ENCODE assay signal across 8 cellular contexts in genomic region chr5:71932649-71933338, GRCh38.
A peak's percentile ranks its signal among the peaks of the same experiment; 100 is the strongest.
DNase-seq lines count a peak whose midpoint lies in the region; ATAC-seq and TF ChIP-seq lines count a peak whose summit lies in the region.

No MANE protein-coding gene starts in this region.

- peak overlapping the region; percentile 15 to 25 for H3K4me3 ChIP-seq in mucosa of rectum (ENCODE audit: low read length in 2 of 2)

- intact Hi-C loops in CD4-positive, alpha-beta T cell (cut with DNase I, micrococcal nuclease), result no loop called here

- CTCF ChIA-PET in CD4-positive, alpha-beta T cell (lab: Charles Lee), result no interaction called here

- H3K4me3 Mint-ChIP-seq in endothelial cell (ENCODE audit: unreplicated experiment), result no peak overlapping the region
- H3K4me3 Mint-ChIP-seq in CD4-positive, alpha-beta T cell, result no peak overlapping the region

- peak overlapping the region; percentile 59 for H3K27ac Mint-ChIP-seq in endothelial cell (ENCODE audit: unreplicated experiment)
- H3K27ac Mint-ChIP-seq in CD4-positive, alpha-beta T cell, result no peak overlapping the region

- POLR2A ChIA-PET in CD4-positive, alpha-beta T cell (lab: Charles Lee), result no interaction called here

- TF ChIP-seq CTCF in endothelial cell (IDR thresholded peaks at IDR 0.05; ENCODE audit: unreplicated experiment) (no peak), GM20000 (IDR thresholded peaks at IDR 0.05; ENCODE audit: extremely low read depth, missing control alignments) (no peak)
- TF ChIP-seq CTCF in CD4-positive, alpha-beta T cell (IDR thresholded peaks at IDR 0.05), result no peak

- in situ Hi-C loops in Caki2 (cut with HindIII; ENCODE audit: low pct_unique_long_range_greater_than_20kb, low sequenced_read_pairs), result no loop called here

- H3K27me3 ChIP-seq in mucosa of rectum (ENCODE audit: control insufficient read depth in 2 of 2, insufficient read depth in 2 of 2, low read length in 2 of 2), result no peaks in the 10 kb centered on the region
- no peaks in the 10 kb centered on the region for H3K27me3 ChIP-seq in CD4-positive, alpha-beta T cell (ENCODE audit: control insufficient read depth, insufficient read depth, low read length)

- H3K36me3 ChIP-seq in mucosa of rectum (ENCODE audit: control insufficient read depth in 2 of 2, insufficient read depth in 2 of 2, low read length in 2 of 2), result no peaks in the 10 kb centered on the region

- no peaks in the 10 kb centered on the region for H3K9me3 ChIP-seq in mucosa of rectum (ENCODE audit: control insufficient read depth in 2 of 2, low read length in 2 of 2)
- no peaks in the 10 kb centered on the region for H3K9me3 ChIP-seq in CD4-positive, alpha-beta T cell (ENCODE audit: control insufficient read depth, low read length)

- H3K9ac ChIP-seq in mucosa of rectum (ENCODE audit: low read depth in 1 of 2, low read length in 2 of 2), result peak overlapping the region in 1 of 2 donors; percentile 1

- H3K9me3 Mint-ChIP-seq in endothelial cell (ENCODE audit: unreplicated experiment), result no peaks in the 10 kb centered on the region
- peaks cover 1% of the 10 kb centered on the region for H3K9me3 Mint-ChIP-seq in CD4-positive, alpha-beta T cell

- H3K36me3 Mint-ChIP-seq in endothelial cell (ENCODE audit: low read depth, unreplicated experiment), result no peaks in the 10 kb centered on the region
- H3K36me3 Mint-ChIP-seq in CD4-positive, alpha-beta T cell (ENCODE audit: low read depth), result no peaks in the 10 kb centered on the region

- H3K27ac ChIP-seq in mucosa of rectum (ENCODE audit: low read depth in 2 of 2, low read length in 2 of 2), result peak overlapping the region; percentile 75 to 78
- H3K27ac ChIP-seq in CD4-positive, alpha-beta T cell (ENCODE audit: low read depth, low read length), result no peak overlapping the region

- DNase-seq in Caki2 (ENCODE audit: low read depth) (peak; percentile 100), NCI-H446 treated with DMSO at 0.1 percent for 48 hours (lab: John Stamatoyannopoulos, UW) (peak; percentile 71), endothelial cell (ENCODE audit: low spot score) (peak; percentile 11), T-helper 9 cell (no peak), GM20000 (ENCODE audit: low spot score) (no peak)
- DNase-seq in CD4-positive, alpha-beta T cell, result no peak

- peaks cover 11% of the 10 kb centered on the region for H3K4me1 Mint-ChIP-seq in endothelial cell (ENCODE audit: unreplicated experiment)
- no peaks in the 10 kb centered on the region for H3K4me1 Mint-ChIP-seq in CD4-positive, alpha-beta T cell (ENCODE audit: low read depth)

- no peaks in the 10 kb centered on the region for H3K27me3 Mint-ChIP-seq in endothelial cell (ENCODE audit: unreplicated experiment)
- peaks cover 42% of the 10 kb centered on the region for H3K27me3 Mint-ChIP-seq in CD4-positive, alpha-beta T cell

- H3K4me1 ChIP-seq in mucosa of rectum (ENCODE audit: control insufficient read depth in 2 of 2, insufficient read depth in 2 of 2, low read length in 2 of 2), result peaks cover 6 to 13% of the 10 kb centered on the region in 2 donors

- no peak for ATAC-seq in GM21528 (IDR thresholded peaks at IDR 0.05; ENCODE audit: low FRiP score, unreplicated experiment)
- no peak for ATAC-seq in CD4-positive, alpha-beta T cell (ENCODE audit: poor library complexity)

Comparison
In these comparisons a context has a peak if more than half of its experiments do, and no peak if none do; other contexts are left out.
1. DNase-seq: peak in Caki2 (single experiment), NCI-H446 treated with DMSO at 0.1 percent for 48 hours (single experiment) and endothelial cell (single experiment); none in T-helper 9 cell (single experiment), CD4-positive, alpha-beta T cell (0 of 10) and GM20000 (single experiment).